Comparison of ENCODE assay signal across 21 cellular contexts in genomic region chr11:114413958-114414357, GRCh38. TPM values are rescaled to one million over a fixed set of nuclear protein-coding genes. Genes with fewer than 3 reads are reported as not detected.
A peak's percentile ranks its signal among the peaks of the same experiment; 100 is the strongest.
DNase-seq lines count a peak whose midpoint lies in the region; ATAC-seq, FAIRE-seq and TF ChIP-seq lines count a peak whose summit lies in the region.
"Had no signal": no experiment of that assay in that cellular context is flagged by ENCODE, and none has a peak within 500 bp of the region (broad histone marks: within the 10 kb centered on the region; RNA-seq: fewer than 3 reads in every experiment).

No MANE protein-coding gene starts in this region.

- no peak overlapping the region for H4K91ac ChIP-seq in H1 (replicated peaks; ENCODE audit: insufficient read length, low read length)

- H3K27me3 Mint-ChIP-seq in GM23338 (ENCODE audit: insufficient read depth, low read depth, poor library complexity) (peaks cover 4% of the 10 kb centered on the region), HFFc6 (ENCODE audit: insufficient read depth) (no peaks in the 10 kb centered on the region; the same call in 1 of the 2 replicates), neural progenitor cell (ENCODE audit: insufficient read depth, low read depth) (no peaks in the 10 kb centered on the region)

- no peaks in the 10 kb centered on the region for H3K9me2 ChIP-seq in GM23338 (ENCODE audit: insufficient read depth)

- H2BK120ac ChIP-seq in H1 (replicated peaks; ENCODE audit: low read depth, low read length), result no peak overlapping the region

- no peak overlapping the region for H3K23ac ChIP-seq in H1 (ENCODE audit: insufficient read length)

- no peak overlapping the region for H3K18ac ChIP-seq in H1 (ENCODE audit: extremely low read depth, low read length)

- no peak overlapping the region for H2BK20ac ChIP-seq in H1 (ENCODE audit: low read length)

- no peaks in the 10 kb centered on the region for H3K23me2 ChIP-seq in H1 (ENCODE audit: low read depth, low read length)

- H3K9me3 ChIP-seq in H1 (ENCODE audit: insufficient read depth in 2 of 2, low read depth in 1 of 2, low read length in 1 of 2) (no peaks in the 10 kb centered on the region), neural progenitor cell (ENCODE audit: low read depth) (no peaks in the 10 kb centered on the region), SJCRH30 (replicated peaks) (no peaks in the 10 kb centered on the region)
- H3K9me3 ChIP-seq: A549, BE2C had no signal

- H3K4me1 Mint-ChIP-seq in GM23338 (peaks cover 12% of the 10 kb centered on the region), HFFc6 (ENCODE audit: low read depth) (peaks cover 21% of the 10 kb centered on the region), neural progenitor cell (peaks cover 4% of the 10 kb centered on the region)

- H2BK12ac ChIP-seq in H1 (ENCODE audit: low read depth, low read length), result peak overlapping the region; percentile 5; the same call in 1 of the 2 replicates

- H2AK5ac ChIP-seq in H1 (ENCODE audit: low read depth, low read length), result no peak overlapping the region

- H3K27ac ChIP-seq in GM23338 (ENCODE audit: low read depth) (0 out of 2 replicates have a peak overlapping the region, but pooled peaks have one; percentile 1), H1 (ENCODE audit: low read depth, low read length) (no peak overlapping the region), neural progenitor cell (no peak overlapping the region), SJCRH30 (no peak overlapping the region)
- H3K27ac ChIP-seq: A549, C4-2B had no signal

- H3K4me1 ChIP-seq in GM23338 (ENCODE audit: insufficient read depth) (peaks cover 18% of the 10 kb centered on the region; the same call in 1 of the 2 replicates), H1 (replicated peaks in 1 of 4; ENCODE audit: control insufficient read depth in 3 of 4, insufficient read depth in 4 of 4, low read length in 3 of 4) (peaks cover 0 to 3% (median 2%) of the 10 kb centered on the region in 4 experiments; a peak in 5 of 7 replicates), neural progenitor cell (peaks cover 5% of the 10 kb centered on the region), SJCRH30 (no peaks in the 10 kb centered on the region)
- H3K4me1 ChIP-seq: A549, BE2C had no signal

- H3K79me1 ChIP-seq in H1 (ENCODE audit: low read depth, low read length), result no peaks in the 10 kb centered on the region

- DNase-seq in GM23338 (ENCODE audit: low spot score), result peak; percentile 36
- DNase-seq in HFFc6, result no peak
- no peak for DNase-seq in H1 (ENCODE audit: low read depth in 1 of 2, low spot score in 2 of 2)
- DNase-seq in neural progenitor cell (ENCODE audit: low spot score), result peak; percentile 21
- no peak for DNase-seq in activated gamma-delta T cell (lab: John Stamatoyannopoulos, UW)
- no peak for DNase-seq in SJCRH30
- no peak for DNase-seq in NCI-H226
- DNase-seq: BE2C; CD8-positive, alpha-beta T cell; COR-L47; DMS153; DMS79 treated with DMSO at 0.1 percent for 48 hours; EL; GDM1 had no signal

- H3K79me2 ChIP-seq in GM23338 (replicated peaks; ENCODE audit: insufficient read depth) (no peaks in the 10 kb centered on the region), H1 (ENCODE audit: control insufficient read depth in 1 of 2, insufficient read depth in 2 of 2, low read length in 2 of 2) (no peaks in the 10 kb centered on the region), neural progenitor cell (ENCODE audit: low read depth) (no peaks in the 10 kb centered on the region)

- H4K8ac ChIP-seq in H1 (ENCODE audit: extremely low read depth, insufficient read depth, low read length), result no peak overlapping the region

- H3K27ac Mint-ChIP-seq in GM23338, result peak overlapping the region; percentile 21; the same call in 1 of the 2 replicates
- 0 out of 2 replicates have a peak overlapping the region, but pooled peaks have one; percentile 20 for H3K27ac Mint-ChIP-seq in HFFc6
- H3K27ac Mint-ChIP-seq in neural progenitor cell, result no peak overlapping the region
- H3K27ac Mint-ChIP-seq: CD8-positive, alpha-beta T cell had no signal

- H3K4me2 ChIP-seq in GM23338 (0 out of 2 replicates have a peak overlapping the region, but pooled peaks have one; percentile 4), H1 (ENCODE audit: insufficient read depth in 1 of 2, low read depth in 2 of 2, low read length in 2 of 2) (peak overlapping the region in 1 of 2 experiments; percentile 27; a peak in 1 of 4 replicates), neural progenitor cell (no peak overlapping the region)
- H3K4me2 ChIP-seq: A549 had no signal

- H3K9ac ChIP-seq in H1 (replicated peaks in 1 of 4; ENCODE audit: extremely low read depth in 1 of 4, low read depth in 3 of 4, low read length in 3 of 4) (0 out of 7 replicates have a peak overlapping the region, but pooled peaks of 1 of the 4 experiments have one; percentile 2), neural progenitor cell (no peak overlapping the region)

- H2AFZ ChIP-seq in GM23338 (no peak overlapping the region), H1 (ENCODE audit: low read length) (peak overlapping the region; percentile 47; the same call in 1 of the 2 replicates), neural progenitor cell (replicated peaks) (no peak overlapping the region)

- no peak overlapping the region for H3K4me3 ChIP-seq in GM23338
- H3K4me3 ChIP-seq in H1 (ENCODE audit: extremely low read depth in 1 of 4, insufficient read depth in 2 of 4, low read depth in 3 of 4, low read length in 4 of 4), result no peak overlapping the region
- no peak overlapping the region for H3K4me3 ChIP-seq in neural progenitor cell
- H3K4me3 ChIP-seq in SJCRH30, result no peak overlapping the region
- H3K4me3 ChIP-seq: A549, K562 had no signal

- H3K14ac ChIP-seq in H1 (ENCODE audit: insufficient read length), result no peak overlapping the region

- no peak overlapping the region for H4K5ac ChIP-seq in H1 (ENCODE audit: insufficient read length, low read depth, low read length)

- H3K9me3 Mint-ChIP-seq in GM23338, result no peaks in the 10 kb centered on the region
- H3K9me3 Mint-ChIP-seq in HFFc6, result no peaks in the 10 kb centered on the region
- H3K9me3 Mint-ChIP-seq in neural progenitor cell, result no peaks in the 10 kb centered on the region
- H3K9me3 Mint-ChIP-seq: CD8-positive, alpha-beta T cell had no signal

- TF ChIP-seq CTCF in GM23338 (conservative IDR thresholded peaks at IDR 0.05; ENCODE audit: low read depth in 2 of 2), result no peak
- TF ChIP-seq CTCF in HFFc6 (IDR thresholded peaks at IDR 0.05), result no peak
- TF ChIP-seq CTCF in H1 (IDR thresholded peaks at IDR 0.05; ENCODE audit: control extremely low read depth in 1 of 3, insufficient read depth in 1 of 3, low read depth in 1 of 3, low read length in 3 of 3), result no peak
- TF ChIP-seq CTCF in neural progenitor cell (IDR thresholded peaks at IDR 0.05), result no peak

- H2BK15ac ChIP-seq in H1 (ENCODE audit: low read length), result no peak overlapping the region

- no peaks in the 10 kb centered on the region; the same call in 1 of the 2 replicates for H3K36me3 ChIP-seq in GM23338 (ENCODE audit: insufficient read depth)
- peaks cover 0 to 23% (median 11%) of the 10 kb centered on the region in 4 experiments; a peak in 5 of 8 replicates for H3K36me3 ChIP-seq in H1 (ENCODE audit: control insufficient read depth in 2 of 4, insufficient read depth in 4 of 4, low read length in 3 of 4)
- H3K36me3 ChIP-seq in neural progenitor cell, result peaks cover 5% of the 10 kb centered on the region
- H3K36me3 ChIP-seq in SJCRH30, result peaks cover 10% of the 10 kb centered on the region

- no peak for TF ChIP-seq POLR2A in H1 (IDR thresholded peaks at IDR 0.05; ENCODE audit: control extremely low read depth in 1 of 2, low read depth in 2 of 2, low read length in 2 of 2)

- no peaks in the 10 kb centered on the region for H3K27me3 ChIP-seq in GM23338 (ENCODE audit: insufficient read depth)
- H3K27me3 ChIP-seq in H1 (replicated peaks in 1 of 4; ENCODE audit: control insufficient read depth in 3 of 4, extremely low read depth in 1 of 4, insufficient read depth in 3 of 4, low read length in 3 of 4), result no peaks in the 10 kb centered on the region
- no peaks in the 10 kb centered on the region for H3K27me3 ChIP-seq in neural progenitor cell
- no peaks in the 10 kb centered on the region for H3K27me3 ChIP-seq in SJCRH30
- H3K27me3 ChIP-seq: BE2C had no signal

- 85% methylated on average over 10 of the region's 10 CpGs; no CpG with 5 or more reads in 1 of the 2 experiments for WGBS in H1 (ENCODE audit: extremely low coverage in 1 of 2, insufficient coverage in 1 of 2, insufficient read length in 1 of 2, insufficient replicate concordance in 2 of 2, low coverage in 1 of 2, low lambda C conversion rate in 2 of 2, missing lambda C conversion rate in 1 of 2), 2 experiments

- H3K56ac ChIP-seq in H1 (replicated peaks; ENCODE audit: insufficient read length, low read depth, low read length), result no peak overlapping the region

- H3K4ac ChIP-seq in H1 (replicated peaks; ENCODE audit: insufficient read length, low read depth, low read length), result no peak overlapping the region

- CTCF ChIA-PET in H1 (lab: Charles Lee; ENCODE audit: partially characterized antibody), result no interaction called here

- no peaks in the 10 kb centered on the region for H3F3A ChIP-seq in GM23338 (replicated peaks; ENCODE audit: low read depth)
- H3F3A ChIP-seq in neural progenitor cell (ENCODE audit: low read depth), result no peaks in the 10 kb centered on the region

- TF ChIP-seq RAD21 in H1 (IDR thresholded peaks at IDR 0.05 in 1 of 2, conservative IDR thresholded peaks at IDR 0.05 in 1 of 2; ENCODE audit: low read depth in 2 of 2, low read length in 2 of 2), result no peak

- FAIRE-seq in H1 (lab: Jason Lieb, UNC), result peak; percentile 62
- FAIRE-seq: A549, D721Med, GM19239, H54, HTR-8/SVneo, K562 had no signal

- peaks cover 27% of the 10 kb centered on the region; the same call in 2 of the 3 replicates for H3K36me3 Mint-ChIP-seq in GM23338 (ENCODE audit: low read depth)
- peaks cover 38% of the 10 kb centered on the region for H3K36me3 Mint-ChIP-seq in HFFc6 (ENCODE audit: low read depth)
- peaks cover 6% of the 10 kb centered on the region for H3K36me3 Mint-ChIP-seq in neural progenitor cell

- peak; percentile 89 for ATAC-seq in GM23338
- ATAC-seq: A549; CD8-positive, alpha-beta T cell; K562 had no signal

- H3K4me3 Mint-ChIP-seq in GM23338, result no peak overlapping the region
- H3K4me3 Mint-ChIP-seq in HFFc6, result no peak overlapping the region
- H3K4me3 Mint-ChIP-seq in neural progenitor cell, result no peak overlapping the region
- H3K4me3 Mint-ChIP-seq: CD8-positive, alpha-beta T cell had no signal

- H4K20me1 ChIP-seq in GM23338 (replicated peaks; ENCODE audit: insufficient read depth), result no peaks in the 10 kb centered on the region
- H4K20me1 ChIP-seq in H1 (replicated peaks in 1 of 2; ENCODE audit: control insufficient read depth in 1 of 2, insufficient read depth in 2 of 2, low read length in 2 of 2), result peaks cover 0 to 1% of the 10 kb centered on the region in 2 experiments
- no peaks in the 10 kb centered on the region for H4K20me1 ChIP-seq in neural progenitor cell (ENCODE audit: low read depth)

- POLR2A ChIA-PET in H1 (lab: Charles Lee; ENCODE audit: partially characterized antibody), result interaction anchor here (3.1 kb wide), 1 partner anchor 10 kb away, joined by 8 read pairs; no protein-coding TSS in a partner anchor

- no peak for TF ChIP-seq EP300 in H1 (IDR thresholded peaks at IDR 0.05; ENCODE audit: borderline replicate concordance in 1 of 2, low read depth in 2 of 2, low read length in 2 of 2)

- peak overlapping the region; percentile 26; the same call in 1 of the 2 replicates for H2BK5ac ChIP-seq in H1 (ENCODE audit: low read depth, low read length)

RNA-seq across cellular contexts. Expression of gene RBM7, which starts 13.5 kb away (rescaled TPM):
- 51.4 and 57.2 TPM in 2 replicates for total RNA-seq in GM23338 (2014; rRNA removed; shearing (Covaris generic))
- polyA plus RNA-seq in GM23338 (2016; fragmentation: Nextera tagmentation; extraction: Ambion mirVana), result 28.0 and 31.5 TPM in 2 replicates
- 10 to 100 TPM; 35.9 to 42.3 (median 39.2) TPM for total RNA-seq in HFFc6 (2021; fragmentation: NEBNext Ultra II Directional; extraction: Animal tissue kit (Norgen Biotek cat#: 25700))
- 45.7 and 48.3 TPM in 2 replicates for total RNA-seq in H1 (2021; fragmentation: NEBNext Ultra II Directional; extraction: Animal tissue kit (Norgen Biotek cat#: 25700))
- 11.1 and 18.0 TPM in 2 replicates for polyA plus RNA-seq in H1 (2011; rRNA removed)
- polyA plus RNA-seq in H1 (2011; cell fraction: cytosol; rRNA removed), result 18.0 TPM
- polyA plus RNA-seq in H1 (2011; cell fraction: nucleus; rRNA removed), result 11.6 TPM
- polyA plus RNA-seq in H1 (2012, experiment 1 of 2), result 32.5 to 47.5 TPM (median 37.4 TPM) in 4 replicates
- polyA plus RNA-seq in H1 (2012, experiment 2 of 2), result 4.5 TPM
- 36.8 TPM for polyA plus RNA-seq in H1 (2013, experiment 1 of 2)
- 37.6 TPM for polyA plus RNA-seq in H1 (2013, experiment 2 of 2)
- 76.7 and 127 TPM in 2 replicates for polyA minus RNA-seq in H1 (2011; rRNA and poly(A)+ RNA removed)
- polyA minus RNA-seq in H1 (2011; cell fraction: cytosol; rRNA and poly(A)+ RNA removed), result 38.1 TPM
- polyA minus RNA-seq in H1 (2011; cell fraction: nucleus; rRNA and poly(A)+ RNA removed), result 48.4 TPM
- total RNA-seq in neural progenitor cell (ENCODE audit: low replicate concordance), result 44.5 and 61.1 TPM in 2 replicates
- total RNA-seq in SJCRH30 (2014; rRNA removed; shearing (Covaris generic)), result 17.4 and 19.9 TPM in 2 replicates

RNA-seq across cellular contexts. Expression of gene C11orf71, which starts 13.6 kb away (rescaled TPM):
- 3.2 and 5.8 TPM in 2 replicates for total RNA-seq in GM23338 (2014; rRNA removed; shearing (Covaris generic))
- 6.9 and 8.7 TPM in 2 replicates for polyA plus RNA-seq in GM23338 (2016; fragmentation: Nextera tagmentation; extraction: Ambion mirVana)
- total RNA-seq in HFFc6 (2021; fragmentation: NEBNext Ultra II Directional; extraction: Animal tissue kit (Norgen Biotek cat#: 25700)), result 1 to 10 TPM; 2.4 to 3.8 (median 3.2) TPM
- total RNA-seq in H1 (2021; fragmentation: NEBNext Ultra II Directional; extraction: Animal tissue kit (Norgen Biotek cat#: 25700)), result 5.4 and 5.8 TPM in 2 replicates
- 8.7 and 13.4 TPM in 2 replicates for polyA plus RNA-seq in H1 (2011; rRNA removed)
- polyA plus RNA-seq in H1 (2011; cell fraction: cytosol; rRNA removed), result 9.3 TPM
- 9.2 TPM for polyA plus RNA-seq in H1 (2011; cell fraction: nucleus; rRNA removed)
- 3.5 to 4.8 TPM (median 3.7 TPM) in 4 replicates for polyA plus RNA-seq in H1 (2012, experiment 1 of 2)
- polyA plus RNA-seq in H1 (2012, experiment 2 of 2), result 2.1 TPM
- 6.7 TPM for polyA plus RNA-seq in H1 (2013, experiment 1 of 2)
- polyA plus RNA-seq in H1 (2013, experiment 2 of 2), result 5.9 TPM
- 5.9 and 6.0 TPM in 2 replicates for polyA minus RNA-seq in H1 (2011; rRNA and poly(A)+ RNA removed)
- 5.1 TPM for polyA minus RNA-seq in H1 (2011; cell fraction: cytosol; rRNA and poly(A)+ RNA removed)
- 11.4 TPM for polyA minus RNA-seq in H1 (2011; cell fraction: nucleus; rRNA and poly(A)+ RNA removed)
- 6.6 and 6.8 TPM in 2 replicates for total RNA-seq in neural progenitor cell (ENCODE audit: low replicate concordance)
- total RNA-seq in SJCRH30 (2014; rRNA removed; shearing (Covaris generic)), result 3.2 and 3.6 TPM in 2 replicates

RNA-seq across cellular contexts. Expression of gene REXO2, which starts 25.3 kb away (rescaled TPM):
- total RNA-seq in GM23338 (2014; rRNA removed; shearing (Covaris generic)), result 117 and 122 TPM in 2 replicates
- polyA plus RNA-seq in GM23338 (2016; fragmentation: Nextera tagmentation; extraction: Ambion mirVana), result 237 and 245 TPM in 2 replicates
- 100 to 1,000 TPM; 245 to 272 (median 255) TPM for total RNA-seq in HFFc6 (2021; fragmentation: NEBNext Ultra II Directional; extraction: Animal tissue kit (Norgen Biotek cat#: 25700))
- total RNA-seq in H1 (2021; fragmentation: NEBNext Ultra II Directional; extraction: Animal tissue kit (Norgen Biotek cat#: 25700)), result 109 and 111 TPM in 2 replicates
- polyA plus RNA-seq in H1 (2011; rRNA removed), result 95.9 and 114 TPM in 2 replicates
- 157 TPM for polyA plus RNA-seq in H1 (2011; cell fraction: cytosol; rRNA removed)
- polyA plus RNA-seq in H1 (2011; cell fraction: nucleus; rRNA removed), result 57.0 TPM
- 91.7 to 127 TPM (median 105 TPM) in 4 replicates for polyA plus RNA-seq in H1 (2012, experiment 1 of 2)
- polyA plus RNA-seq in H1 (2012, experiment 2 of 2), result 31.3 TPM
- 146 TPM for polyA plus RNA-seq in H1 (2013, experiment 1 of 2)
- polyA plus RNA-seq in H1 (2013, experiment 2 of 2), result 153 TPM
- polyA minus RNA-seq in H1 (2011; rRNA and poly(A)+ RNA removed), result 26.4 and 38.7 TPM in 2 replicates
- polyA minus RNA-seq in H1 (2011; cell fraction: cytosol; rRNA and poly(A)+ RNA removed), result 54.5 TPM
- polyA minus RNA-seq in H1 (2011; cell fraction: nucleus; rRNA and poly(A)+ RNA removed), result 37.9 TPM
- 51.6 and 82.0 TPM in 2 replicates for total RNA-seq in neural progenitor cell (ENCODE audit: low replicate concordance)
- 76.0 and 81.3 TPM in 2 replicates for total RNA-seq in SJCRH30 (2014; rRNA removed; shearing (Covaris generic))

Comparison
In these comparisons a context has a peak if more than half of its experiments do, and no peak if none do; other contexts are left out.
1. DNase-seq: peak in GM23338 (single experiment) and neural progenitor cell (single experiment); none in HFFc6 (single experiment), H1 (0 of 2), activated gamma-delta T cell (single experiment), SJCRH30 (0 of 2) and NCI-H226 (single experiment).